1 cellular context compared by ENCODE assay signal in the genomic region with DNA sequence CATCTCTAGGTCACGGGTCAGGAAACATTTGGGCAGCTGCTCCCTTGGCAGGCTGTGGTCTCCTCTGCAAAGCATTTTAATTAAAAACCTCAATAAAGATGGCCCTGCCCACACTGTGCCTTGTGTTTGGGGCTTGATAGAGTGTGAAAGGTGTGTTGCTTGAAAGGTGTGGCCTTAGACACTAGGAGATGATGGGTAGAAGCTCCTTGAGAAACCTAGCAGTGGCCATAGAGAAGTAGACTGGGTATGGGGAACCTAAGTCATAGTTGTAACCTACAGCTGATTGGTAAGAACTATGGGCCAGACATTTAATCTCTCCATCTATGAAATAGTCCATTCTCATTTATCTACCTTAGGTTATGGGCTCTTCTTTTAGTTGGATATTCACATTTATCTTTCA.
TF ChIP-seq lines count a peak whose summit lies in the region.

No MANE protein-coding gene starts in this region.

TF ChIP-seq in endothelial cell of umbilical vein, 7 proteins besides CTCF, POLR2A, EP300 and RAD21:
- TF ChIP-seq, protein P1, sequence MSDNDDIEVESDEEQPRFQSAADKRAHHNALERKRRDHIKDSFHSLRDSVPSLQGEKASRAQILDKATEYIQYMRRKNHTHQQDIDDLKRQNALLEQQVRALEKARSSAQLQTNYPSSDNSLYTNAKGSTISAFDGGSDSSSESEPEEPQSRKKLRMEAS (IDR thresholded peaks at IDR 0.05; ENCODE audit: insufficient read depth, insufficient read length): no peak
